In the genomic region with DNA sequence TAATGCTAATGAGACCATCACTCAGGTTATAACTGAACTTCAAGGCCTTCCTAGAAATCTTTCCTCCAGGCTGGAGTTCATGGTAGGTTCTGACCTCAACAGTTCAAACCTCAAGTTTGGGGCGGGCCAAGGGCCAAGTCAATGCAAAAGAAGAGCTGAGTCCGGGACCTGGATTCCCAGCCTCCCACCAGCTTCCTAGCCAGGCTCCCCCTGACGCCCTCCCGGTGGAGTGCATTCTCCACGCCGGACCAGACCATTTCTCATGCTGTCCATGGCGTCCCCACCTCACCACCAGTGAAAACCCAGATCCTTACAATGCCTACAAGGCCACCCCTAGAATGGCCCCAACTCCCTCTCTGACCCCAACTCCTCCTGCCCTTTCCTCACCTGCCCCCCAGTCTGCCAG, we compare ENCODE assay signal across 9 cellular contexts. TPM values are rescaled to one million over a fixed set of nuclear protein-coding genes. Genes with fewer than 3 reads are reported as not detected.
DNase-seq lines count a peak whose midpoint lies in the region; ATAC-seq and TF ChIP-seq lines count a peak whose summit lies in the region.
"Had no signal": no experiment of that assay in that cellular context is flagged by ENCODE, and none has a peak within 500 bp of the region (broad histone marks: within the 10 kb centered on the region; RNA-seq: fewer than 3 reads in every experiment).

No MANE protein-coding gene starts in this region.

- H3K27me3 Mint-ChIP-seq in activated T-cell treated with anti-CD3 and anti-CD28 coated beads, Interleukin-2, amount 50 U/mL, for 4 hours (ENCODE audit: low read depth): peaks cover 35% of the 10 kb centered on the region
- peaks cover 51% of the 10 kb centered on the region for H3K27me3 Mint-ChIP-seq in endodermal cell (ENCODE audit: insufficient read depth)

- CTCF ChIA-PET in Panc1 (lab: Charles Lee): no interaction called here

- H3K4me1 ChIP-seq in Panc1 (ENCODE audit: control insufficient read depth, insufficient read depth, low read length) (peaks cover 69% of the 10 kb centered on the region), endodermal cell (ENCODE audit: control insufficient read depth, insufficient read depth, low read length) (peaks cover 13% of the 10 kb centered on the region), stomach (peaks cover 24 to 57% (median 51%) of the 10 kb centered on the region in 4 donors)
- H3K4me1 ChIP-seq in effector memory CD4-positive, alpha-beta T cell (ENCODE audit: control insufficient read depth, insufficient read depth, low read length, poor library complexity, severe bottlenecking): peaks cover 3% of the 10 kb centered on the region
- H3K4me1 ChIP-seq: SJCRH30 had no signal

- no TSS peak for BruUV-seq in Panc1 (replicated peaks; lab: Mats Ljungman, UMichigan)

- H3K4me3 ChIP-seq in Panc1 (ENCODE audit: low read depth in 2 of 2, low read length in 2 of 2) (no peak overlapping the region), endodermal cell (ENCODE audit: low read length) (no peak overlapping the region), stomach (no peak overlapping the region)
- no peak overlapping the region for H3K4me3 ChIP-seq in effector memory CD4-positive, alpha-beta T cell (ENCODE audit: insufficient read depth, low read depth, low read length, poor library complexity, severe bottlenecking)

- H3K27ac Mint-ChIP-seq in endodermal cell: no peak overlapping the region

- H3K9me3 Mint-ChIP-seq in activated T-cell treated with anti-CD3 and anti-CD28 coated beads, Interleukin-2, amount 50 U/mL, for 4 hours: no peaks in the 10 kb centered on the region
- no peaks in the 10 kb centered on the region for H3K9me3 Mint-ChIP-seq in endodermal cell

- in situ Hi-C loops in Panc1 (cut with HindIII; ENCODE audit: low pct_unique_long_range_greater_than_20kb, low sequenced_read_pairs): no loop called here

- H3K27me3 ChIP-seq in Panc1 (ENCODE audit: control insufficient read depth, insufficient read depth, low read length) (no peaks in the 10 kb centered on the region), endodermal cell (ENCODE audit: control insufficient read depth, insufficient read depth, low read length, poor library complexity, severe bottlenecking) (peaks cover 18% of the 10 kb centered on the region), stomach (peaks cover 0 to 14% (median 0%) of the 10 kb centered on the region in 3 donors)
- H3K27me3 ChIP-seq in effector memory CD4-positive, alpha-beta T cell (replicated peaks; ENCODE audit: control insufficient read depth, insufficient read depth, low read length, poor library complexity, severe bottlenecking): peaks cover 3% of the 10 kb centered on the region
- H3K27me3 ChIP-seq: SJCRH30 had no signal

- H3K9me3 ChIP-seq in Panc1 (ENCODE audit: control insufficient read depth, insufficient read depth, low read depth, low read length): no peaks in the 10 kb centered on the region
- H3K9me3 ChIP-seq in endodermal cell (ENCODE audit: control insufficient read depth, low read length): no peaks in the 10 kb centered on the region
- H3K9me3 ChIP-seq in stomach: no peaks in the 10 kb centered on the region
- no peaks in the 10 kb centered on the region for H3K9me3 ChIP-seq in effector memory CD4-positive, alpha-beta T cell (ENCODE audit: control insufficient read depth, low read length)
- H3K9me3 ChIP-seq: SJCRH30 had no signal

- H3K36me3 ChIP-seq in Panc1 (ENCODE audit: control insufficient read depth, insufficient read depth, low read length) (no peaks in the 10 kb centered on the region), endodermal cell (ENCODE audit: control insufficient read depth, insufficient read depth, low read length) (peaks cover 26% of the 10 kb centered on the region), stomach (no peaks in the 10 kb centered on the region)
- H3K36me3 ChIP-seq in effector memory CD4-positive, alpha-beta T cell (ENCODE audit: control insufficient read depth, insufficient read depth, low read length): no peaks in the 10 kb centered on the region
- H3K36me3 ChIP-seq: SJCRH30 had no signal

- no peak for TF ChIP-seq POLR2A in stomach (IDR thresholded peaks at IDR 0.05)

- WGBS in endodermal cell (ENCODE audit: insufficient coverage in 1 of 2, insufficient read length in 1 of 2), 2 experiments: 88 to 90% methylated on average over 4 to 7 of the region's 7 CpGs
- 87 to 96% (median 87%) methylated on average over 7 of the region's 7 CpGs for WGBS in stomach, 5 donors

- peaks cover 2% of the 10 kb centered on the region for H3K36me3 Mint-ChIP-seq in activated T-cell treated with anti-CD3 and anti-CD28 coated beads, Interleukin-2, amount 50 U/mL, for 4 hours (ENCODE audit: insufficient read depth)
- H3K36me3 Mint-ChIP-seq in endodermal cell (ENCODE audit: low read depth): no peaks in the 10 kb centered on the region

- H3K4me3 Mint-ChIP-seq in activated T-cell treated with anti-CD3 and anti-CD28 coated beads, Interleukin-2, amount 50 U/mL, for 4 hours: peak overlapping the region; percentile 66
- peak overlapping the region; percentile 84 for H3K4me3 Mint-ChIP-seq in endodermal cell

- POLR2A ChIA-PET in Panc1 (lab: Charles Lee): no interaction called here

- ATAC-seq in activated T-cell treated with anti-CD3 and anti-CD28 coated beads, Interleukin-2, amount 50 U/mL, for 4 hours: no peak
- ATAC-seq in Panc1 (no peak), HG02798 (IDR thresholded peaks at IDR 0.05; ENCODE audit: poor library complexity, unreplicated experiment) (no peak), left lobe of liver (no peak)

- TF ChIP-seq CTCF in Panc1 (IDR thresholded peaks at IDR 0.05): no peak
- no peak for TF ChIP-seq CTCF in endodermal cell (conservative IDR thresholded peaks at IDR 0.05)
- TF ChIP-seq CTCF in stomach (IDR thresholded peaks at IDR 0.05): no peak

- no peak overlapping the region for H3K9ac ChIP-seq in endodermal cell (ENCODE audit: extremely low read depth, low read length, poor library complexity, severe bottlenecking)

- H3K4me1 Mint-ChIP-seq in activated T-cell treated with anti-CD3 and anti-CD28 coated beads, Interleukin-2, amount 50 U/mL, for 4 hours (ENCODE audit: low read depth): peaks cover 25% of the 10 kb centered on the region
- peaks cover 42% of the 10 kb centered on the region for H3K4me1 Mint-ChIP-seq in endodermal cell

- H3K27ac ChIP-seq in Panc1 (ENCODE audit: low read length) (peak overlapping the region; percentile 88), endodermal cell (ENCODE audit: low read depth, low read length) (no peak overlapping the region), stomach (peak overlapping the region in 4 of 5 donors; percentile 89 to 93 (median 91))
- H3K27ac ChIP-seq in effector memory CD4-positive, alpha-beta T cell (ENCODE audit: insufficient read depth, low read length, poor library complexity, severe bottlenecking): no peak overlapping the region
- H3K27ac ChIP-seq: SJCRH30 had no signal

- TF ChIP-seq EP300 in stomach (IDR thresholded peaks at IDR 0.05): no peak

- no peak for DNase-seq in activated T-cell treated with anti-CD3 and anti-CD28 coated beads, Interleukin-2, amount 50 U/mL, for 4 hours
- DNase-seq in activated T-cell treated with anti-CD3 and anti-CD28 coated beads, Interleukin-2, amount 50 U/mL, for 1 hour: no peak
- DNase-seq in Panc1 (ENCODE audit: low read depth, low spot score) (no peak), endodermal cell (no peak), stomach (no peak), left lobe of liver (ENCODE audit: low spot score) (no peak)
- no peak for DNase-seq in effector memory CD4-positive, alpha-beta T cell

- intact Hi-C loops in Panc1 (cut with micrococcal nuclease; ENCODE audit: unreplicated experiment) (no loop called here), stomach (cut with DNase I; ENCODE audit: low total_unique reads) (no loop called here)

RNA-seq across cellular contexts. Expression of a gene that starts 0.8 kb away (rescaled TPM):
- 1 to 10 TPM in 2 of 3 donors, under 1 TPM in 1; 0.66 to 2.8 (median 1.2) TPM for total RNA-seq in activated T-cell treated with anti-CD3 and anti-CD28 coated beads, Interleukin-2, amount 50 U/mL, for 4 hours
- total RNA-seq in Panc1 (2021; ENCODE audit: unreplicated experiment) (183 TPM), endodermal cell (100 to 1,000 TPM in 1 of 2 donors, 10 to 100 TPM in 1; 93.9 to 158 TPM), stomach (100 to 1,000 TPM in 2 of 5 donors, 10 to 100 TPM in 3; 41.7 to 231 (median 83.9) TPM), left lobe of liver (67.1 TPM)
- polyA plus RNA-seq in Panc1 (2012; ENCODE audit: insufficient read length): 200 TPM
- 133 TPM for polyA plus RNA-seq in endodermal cell (2013, experiment 1 of 2)
- 133 TPM for polyA plus RNA-seq in endodermal cell (2013, experiment 2 of 2)
- 100 to 1,000 TPM; 168 to 289 (median 277) TPM for polyA plus RNA-seq in stomach

Comparison
In these comparisons a context has a peak if more than half of its experiments do, and no peak if none do; other contexts are left out.
1. H3K27ac ChIP-seq: peak in Panc1 (single experiment) and stomach (4 of 5); none in endodermal cell (single experiment) and effector memory CD4-positive, alpha-beta T cell (single experiment).
2. RNA of a gene that starts 0.8 kb away (total RNA-seq): 183 TPM in Panc1 (single experiment), 93.9 to 158 TPM in endodermal cell, 41.7 to 231 TPM in stomach and 67.1 TPM in left lobe of liver (single experiment); 0.66 to 2.8 TPM in activated T-cell treated with anti-CD3 and anti-CD28 coated beads, Interleukin-2, amount 50 U/mL, for 4 hours; every median in the first group is over 10 times any median in the second.